ENCODE assay signal across 21 cellular contexts in the genomic region with DNA sequence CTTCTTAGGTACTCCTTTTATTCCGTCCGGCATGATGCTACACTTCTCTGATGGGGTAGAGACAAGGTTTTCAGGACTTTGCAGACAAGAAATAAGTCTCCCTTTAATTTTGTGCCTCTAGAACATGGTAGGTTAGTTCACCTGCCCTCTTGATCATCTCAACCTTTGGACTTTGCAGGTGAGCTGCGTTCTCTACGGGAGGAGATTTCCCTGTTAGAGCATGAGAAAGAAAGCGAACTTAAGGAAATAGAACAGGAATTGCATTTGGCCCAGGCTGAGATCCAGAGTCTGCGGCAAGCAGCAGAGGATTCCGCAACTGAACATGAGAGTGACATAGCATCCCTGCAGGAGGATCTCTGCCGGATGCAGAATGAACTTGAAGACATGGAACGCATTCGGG. TPM values are rescaled to one million over a fixed set of nuclear protein-coding genes. Genes with fewer than 3 reads are reported as not detected.
A peak's percentile ranks its signal among the peaks of the same experiment; 100 is the strongest.
DNase-seq lines count a peak whose midpoint lies in the region; ATAC-seq and TF ChIP-seq lines count a peak whose summit lies in the region.
"Had no signal": no experiment of that assay in that cellular context is flagged by ENCODE, and none has a peak within 500 bp of the region (broad histone marks: within the 10 kb centered on the region; RNA-seq: fewer than 3 reads in every experiment).

No MANE protein-coding gene starts in this region.

- no peak overlapping the region for H3K4me3 Mint-ChIP-seq in activated T-cell treated with anti-CD3 and anti-CD28 coated beads, Interleukin-2, amount 50 U/mL, for 72 hours
- H3K4me3 Mint-ChIP-seq in glutamatergic neuron (ENCODE audit: unreplicated experiment): peak overlapping the region; percentile 16
- H3K4me3 Mint-ChIP-seq in activated CD8-positive, alpha-beta memory T cell treated with anti-CD3 and anti-CD28 coated beads, Interleukin-2, amount 10 ng/mL, durations not matched to agents 7 days and 5 days: no peak overlapping the region
- H3K4me3 Mint-ChIP-seq: CD14-positive monocyte; CD4-positive, alpha-beta memory T cell had no signal

- no peak for TF ChIP-seq POLR2A in GM18505 (IDR thresholded peaks at IDR 0.05; ENCODE audit: borderline replicate concordance, extremely low read depth, insufficient read depth, insufficient read length)

- no peaks in the 10 kb centered on the region for H3K4me1 ChIP-seq in mucosa of descending colon (ENCODE audit: low read depth)
- H3K4me1 ChIP-seq: BLaER1, HAP-1 had no signal

- no peaks in the 10 kb centered on the region for H3K9me3 Mint-ChIP-seq in activated T-cell treated with anti-CD3 and anti-CD28 coated beads, Interleukin-2, amount 50 U/mL, for 72 hours
- H3K9me3 Mint-ChIP-seq in glutamatergic neuron (ENCODE audit: unreplicated experiment): no peaks in the 10 kb centered on the region
- no peaks in the 10 kb centered on the region for H3K9me3 Mint-ChIP-seq in activated CD8-positive, alpha-beta memory T cell treated with anti-CD3 and anti-CD28 coated beads, Interleukin-2, amount 10 ng/mL, durations not matched to agents 7 days and 5 days (ENCODE audit: low read depth)
- H3K9me3 Mint-ChIP-seq: CD4-positive, alpha-beta memory T cell had no signal

- no peak overlapping the region for H3K4me3 ChIP-seq in mucosa of descending colon
- H3K4me3 ChIP-seq: BLaER1, GM12878, HAP-1 had no signal

- intact Hi-C loops in mucosa of descending colon (cut with DNase I, micrococcal nuclease): no loop called here

- no peaks in the 10 kb centered on the region for H3K9me3 ChIP-seq in mucosa of descending colon
- H3K9me3 ChIP-seq: BLaER1, HAP-1 had no signal

- TF ChIP-seq CTCF in glutamatergic neuron (IDR thresholded peaks at IDR 0.05; ENCODE audit: partially characterized antibody, unreplicated experiment): no peak
- TF ChIP-seq CTCF in mucosa of descending colon (IDR thresholded peaks at IDR 0.05): no peak

- H3K27ac Mint-ChIP-seq in activated T-cell treated with anti-CD3 and anti-CD28 coated beads, Interleukin-2, amount 50 U/mL, for 72 hours: peak overlapping the region; percentile 82
- no peak overlapping the region for H3K27ac Mint-ChIP-seq in glutamatergic neuron (ENCODE audit: unreplicated experiment)
- no peak overlapping the region for H3K27ac Mint-ChIP-seq in activated CD8-positive, alpha-beta memory T cell treated with anti-CD3 and anti-CD28 coated beads, Interleukin-2, amount 10 ng/mL, durations not matched to agents 7 days and 5 days
- H3K27ac Mint-ChIP-seq: CD14-positive monocyte; CD4-positive, alpha-beta memory T cell had no signal

- peaks cover 0 to 2% of the 10 kb centered on the region in 2 donors for H3K36me3 Mint-ChIP-seq in activated T-cell treated with anti-CD3 and anti-CD28 coated beads, Interleukin-2, amount 50 U/mL, for 72 hours (ENCODE audit: insufficient read depth in 2 of 2)
- peaks cover 22% of the 10 kb centered on the region for H3K36me3 Mint-ChIP-seq in glutamatergic neuron (ENCODE audit: unreplicated experiment)
- H3K36me3 Mint-ChIP-seq in activated CD8-positive, alpha-beta memory T cell treated with anti-CD3 and anti-CD28 coated beads, Interleukin-2, amount 10 ng/mL, durations not matched to agents 7 days and 5 days: no peaks in the 10 kb centered on the region
- H3K36me3 Mint-ChIP-seq: CD14-positive monocyte had no signal

- no peaks in the 10 kb centered on the region for H3K36me3 ChIP-seq in mucosa of descending colon (ENCODE audit: low read depth)

- CTCF ChIA-PET in activated CD8-positive, alpha-beta memory T cell treated with anti-CD3 and anti-CD28 coated beads, Interleukin-2, amount 10 ng/mL, durations not matched to agents 7 days and 5 days (lab: Charles Lee): no interaction called here

- DNase-seq in activated T-cell treated with anti-CD3 and anti-CD28 coated beads, Interleukin-2, amount 50 U/mL, for 72 hours: no peak
- DNase-seq in activated T-cell treated with anti-CD3 and anti-CD28 coated beads, Interleukin-2, amount 50 U/mL, for 48 hours: no peak
- no peak for DNase-seq in glutamatergic neuron
- peak in 1 of 3 donors; percentile 41 for DNase-seq in mucosa of descending colon
- DNase-seq in SIG-M5 (lab: John Stamatoyannopoulos, UW): no peak
- no peak for DNase-seq in activated CD8-positive, alpha-beta memory T cell treated with anti-CD3 and anti-CD28 coated beads, Interleukin-2, amount 10 ng/mL, durations not matched to agents 7 days and 5 days
- DNase-seq in OCI-M2 (lab: John Stamatoyannopoulos, UW; ENCODE audit: unreplicated experiment): no peak
- DNase-seq: 8988T; CD4-positive, alpha-beta memory T cell; DMS153; DND-41; EL had no signal

- ATAC-seq in activated T-cell treated with anti-CD3 and anti-CD28 coated beads, Interleukin-2, amount 50 U/mL, for 72 hours (replicated peaks in 1 of 2): no peak
- ATAC-seq in mucosa of descending colon: peak; percentile 93
- no peak for ATAC-seq in activated CD8-positive, alpha-beta memory T cell treated with anti-CD3 and anti-CD28 coated beads, Interleukin-2, amount 10 ng/mL, durations not matched to agents 7 days and 5 days
- ATAC-seq in GM18505 (IDR thresholded peaks at IDR 0.05; ENCODE audit: unreplicated experiment): no peak
- ATAC-seq: HepG2 had no signal

- H3K27me3 Mint-ChIP-seq in activated T-cell treated with anti-CD3 and anti-CD28 coated beads, Interleukin-2, amount 50 U/mL, for 72 hours (ENCODE audit: low read depth): no peaks in the 10 kb centered on the region
- H3K27me3 Mint-ChIP-seq in glutamatergic neuron (ENCODE audit: unreplicated experiment): peaks cover 4% of the 10 kb centered on the region
- no peaks in the 10 kb centered on the region for H3K27me3 Mint-ChIP-seq in activated CD8-positive, alpha-beta memory T cell treated with anti-CD3 and anti-CD28 coated beads, Interleukin-2, amount 10 ng/mL, durations not matched to agents 7 days and 5 days
- H3K27me3 Mint-ChIP-seq: CD4-positive, alpha-beta memory T cell had no signal

- no peaks in the 10 kb centered on the region for H3K4me1 Mint-ChIP-seq in activated T-cell treated with anti-CD3 and anti-CD28 coated beads, Interleukin-2, amount 50 U/mL, for 72 hours (ENCODE audit: low read depth)
- no peaks in the 10 kb centered on the region for H3K4me1 Mint-ChIP-seq in glutamatergic neuron (ENCODE audit: low read depth, unreplicated experiment)
- H3K4me1 Mint-ChIP-seq in activated CD8-positive, alpha-beta memory T cell treated with anti-CD3 and anti-CD28 coated beads, Interleukin-2, amount 10 ng/mL, durations not matched to agents 7 days and 5 days: no peaks in the 10 kb centered on the region
- H3K4me1 Mint-ChIP-seq: CD4-positive, alpha-beta memory T cell had no signal

RNA-seq across cellular contexts. Expression of a gene that starts 9.2 kb away (rescaled TPM):
- 1 to 10 TPM; 4.6 to 7.4 TPM for total RNA-seq in activated T-cell treated with anti-CD3 and anti-CD28 coated beads, Interleukin-2, amount 50 U/mL, for 72 hours
- total RNA-seq in glutamatergic neuron (ENCODE audit: unreplicated experiment) (202 TPM), mucosa of descending colon (10 to 100 TPM in 1 of 3 donors, 1 to 10 TPM in 2; 2.1 to 37.7 (median 4.1) TPM)
- total RNA-seq in activated CD8-positive, alpha-beta memory T cell treated with anti-CD3 and anti-CD28 coated beads, Interleukin-2, amount 10 ng/mL, durations not matched to agents 7 days and 5 days: 1 to 10 TPM; 4.4 to 5.8 TPM

RNA-seq across cellular contexts. Expression of a gene that starts 25.4 kb away (rescaled TPM):
- not detected for total RNA-seq in activated T-cell treated with anti-CD3 and anti-CD28 coated beads, Interleukin-2, amount 50 U/mL, for 72 hours
- total RNA-seq in glutamatergic neuron (ENCODE audit: unreplicated experiment) (not detected), mucosa of descending colon (not detected)
- total RNA-seq in activated CD8-positive, alpha-beta memory T cell treated with anti-CD3 and anti-CD28 coated beads, Interleukin-2, amount 10 ng/mL, durations not matched to agents 7 days and 5 days: not detected
- total RNA-seq: A673; CD4-positive, alpha-beta memory T cell; G401; GM12878; H4; HepG2 had no signal

RNA-seq across cellular contexts. Expression of a gene that starts 29.2 kb away (rescaled TPM):
- total RNA-seq in activated T-cell treated with anti-CD3 and anti-CD28 coated beads, Interleukin-2, amount 50 U/mL, for 72 hours: under 1 TPM; 0.02 to 0.07 TPM
- total RNA-seq in glutamatergic neuron (ENCODE audit: unreplicated experiment) (241 TPM), mucosa of descending colon (100 to 1,000 TPM in 1 of 3 donors, 10 to 100 TPM in 1, 1 to 10 TPM in 1; 6.9 to 267 (median 15.0) TPM)
- not detected for total RNA-seq in activated CD8-positive, alpha-beta memory T cell treated with anti-CD3 and anti-CD28 coated beads, Interleukin-2, amount 10 ng/mL, durations not matched to agents 7 days and 5 days

Comparison
In these comparisons a context has a peak if more than half of its experiments do, and no peak if none do; other contexts are left out.
1. RNA of a gene that starts 29.2 kb away (total RNA-seq): 241 TPM in glutamatergic neuron (single experiment) and 6.9 to 267 TPM in mucosa of descending colon; 0.02 to 0.07 TPM in activated T-cell treated with anti-CD3 and anti-CD28 coated beads, Interleukin-2, amount 50 U/mL, for 72 hours and not detected in activated CD8-positive, alpha-beta memory T cell treated with anti-CD3 and anti-CD28 coated beads, Interleukin-2, amount 10 ng/mL, durations not matched to agents 7 days and 5 days; every median in the first group is over 4 times any median in the second.